Comparison of ENCODE assay signal across 12 cellular contexts in genomic region chr10:11260136-11260535, GRCh38.
A peak's percentile ranks its signal among the peaks of the same experiment; 100 is the strongest.
DNase-seq lines count a peak whose midpoint lies in the region; ATAC-seq and TF ChIP-seq lines count a peak whose summit lies in the region.
"Had no signal": no experiment of that assay in that cellular context is flagged by ENCODE, and none has a peak within 500 bp of the region (broad histone marks: within the 10 kb centered on the region; RNA-seq: fewer than 3 reads in every experiment).

No MANE protein-coding gene starts in this region.

- intact Hi-C loops in activated CD4-positive, alpha-beta T cell treated with anti-CD3 and anti-CD28 coated beads, Interleukin-2, amount 10 ng/mL, durations not matched to agents 24 days and 14 days (cut with micrococcal nuclease) = no loop called here

- no peaks in the 10 kb centered on the region for H3K9me3 Mint-ChIP-seq in activated CD4-positive, alpha-beta T cell treated with anti-CD3 and anti-CD28 coated beads, Interleukin-2, amount 10 ng/mL, durations not matched to agents 24 days and 14 days
- H3K9me3 Mint-ChIP-seq in activated naive CD8-positive, alpha-beta T cell treated with anti-CD3 and anti-CD28 coated beads, Interleukin-2, amount 50 U/mL, for 24 hours = no peaks in the 10 kb centered on the region
- H3K9me3 Mint-ChIP-seq in progenitor cell of endocrine pancreas (ENCODE audit: low read depth) = no peaks in the 10 kb centered on the region

- no peak for ATAC-seq in activated naive CD8-positive, alpha-beta T cell treated with anti-CD3 and anti-CD28 coated beads, Interleukin-2, amount 50 U/mL, for 24 hours
- ATAC-seq in GM21825 (IDR thresholded peaks at IDR 0.05; ENCODE audit: unreplicated experiment) = no peak
- no peak for ATAC-seq in HG02840 (IDR thresholded peaks at IDR 0.05; ENCODE audit: low FRiP score, unreplicated experiment)
- ATAC-seq: gastroesophageal sphincter had no signal

- H3K36me3 Mint-ChIP-seq in activated CD4-positive, alpha-beta T cell treated with anti-CD3 and anti-CD28 coated beads, Interleukin-2, amount 10 ng/mL, durations not matched to agents 24 days and 14 days (ENCODE audit: low read depth) = peaks cover 82% of the 10 kb centered on the region
- peaks cover 83% of the 10 kb centered on the region for H3K36me3 Mint-ChIP-seq in activated naive CD8-positive, alpha-beta T cell treated with anti-CD3 and anti-CD28 coated beads, Interleukin-2, amount 50 U/mL, for 24 hours (ENCODE audit: low read depth)
- H3K36me3 Mint-ChIP-seq in progenitor cell of endocrine pancreas (ENCODE audit: insufficient read depth) = no peaks in the 10 kb centered on the region

- peaks cover 60% of the 10 kb centered on the region for H3K4me1 Mint-ChIP-seq in activated CD4-positive, alpha-beta T cell treated with anti-CD3 and anti-CD28 coated beads, Interleukin-2, amount 10 ng/mL, durations not matched to agents 24 days and 14 days
- H3K4me1 Mint-ChIP-seq in activated naive CD8-positive, alpha-beta T cell treated with anti-CD3 and anti-CD28 coated beads, Interleukin-2, amount 50 U/mL, for 24 hours = peaks cover 89% of the 10 kb centered on the region
- H3K4me1 Mint-ChIP-seq in progenitor cell of endocrine pancreas (ENCODE audit: low read depth) = no peaks in the 10 kb centered on the region

- H3K4me3 Mint-ChIP-seq in activated CD4-positive, alpha-beta T cell treated with anti-CD3 and anti-CD28 coated beads, Interleukin-2, amount 10 ng/mL, durations not matched to agents 24 days and 14 days = no peak overlapping the region
- H3K4me3 Mint-ChIP-seq in activated naive CD8-positive, alpha-beta T cell treated with anti-CD3 and anti-CD28 coated beads, Interleukin-2, amount 50 U/mL, for 24 hours = no peak overlapping the region
- no peak overlapping the region for H3K4me3 Mint-ChIP-seq in progenitor cell of endocrine pancreas (ENCODE audit: low read depth)

- H3K27ac Mint-ChIP-seq in activated CD4-positive, alpha-beta T cell treated with anti-CD3 and anti-CD28 coated beads, Interleukin-2, amount 10 ng/mL, durations not matched to agents 24 days and 14 days = peak overlapping the region; percentile 62
- peak overlapping the region; percentile 10 for H3K27ac Mint-ChIP-seq in activated naive CD8-positive, alpha-beta T cell treated with anti-CD3 and anti-CD28 coated beads, Interleukin-2, amount 50 U/mL, for 24 hours
- H3K27ac Mint-ChIP-seq in progenitor cell of endocrine pancreas = no peak overlapping the region

- DNase-seq in activated CD4-positive, alpha-beta T cell treated with anti-CD3 and anti-CD28 coated beads, Interleukin-2, amount 10 ng/mL, durations not matched to agents 24 days and 14 days = no peak
- DNase-seq in activated CD4-positive, alpha-beta T cell treated with anti-CD3 and anti-CD28 coated beads, Interleukin-2, amount 50 U/mL, for 4 hours = no peak
- DNase-seq in HT-29 (ENCODE audit: low spot score) = peak; percentile 8
- DNase-seq in activated naive CD8-positive, alpha-beta T cell treated with anti-CD3 and anti-CD28 coated beads, Interleukin-2, amount 50 U/mL, for 24 hours = no peak
- no peak for DNase-seq in progenitor cell of endocrine pancreas (ENCODE audit: low spot score, unreplicated experiment)
- DNase-seq in GM03348 (ENCODE audit: low spot score) = no peak
- DNase-seq: kidney glomerular epithelial cell, NCI-H2081 treated with DMSO at 0.1 percent for 48 hours, spleen had no signal

- peak; percentile 26 for TF ChIP-seq CTCF in progenitor cell of endocrine pancreas (IDR thresholded peaks at IDR 0.05; ENCODE audit: unreplicated experiment)

- H3K27me3 Mint-ChIP-seq in activated CD4-positive, alpha-beta T cell treated with anti-CD3 and anti-CD28 coated beads, Interleukin-2, amount 10 ng/mL, durations not matched to agents 24 days and 14 days = no peaks in the 10 kb centered on the region
- H3K27me3 Mint-ChIP-seq in activated naive CD8-positive, alpha-beta T cell treated with anti-CD3 and anti-CD28 coated beads, Interleukin-2, amount 50 U/mL, for 24 hours = no peaks in the 10 kb centered on the region
- H3K27me3 Mint-ChIP-seq in progenitor cell of endocrine pancreas = peaks cover 18% of the 10 kb centered on the region
